Comparison of ENCODE assay signal across 23 cellular contexts in genomic region chr16:34802848-34803599, GRCh38.
"Had no signal": no experiment of that assay in that cellular context is flagged by ENCODE, and none has a peak within 500 bp of the region (broad histone marks: within the 10 kb centered on the region; RNA-seq: fewer than 3 reads in every experiment).

No MANE protein-coding gene starts in this region.

- H3K27me3 Mint-ChIP-seq: activated naive CD8-positive, alpha-beta T cell treated with anti-CD3 and anti-CD28 coated beads, Interleukin-2, amount 50 U/mL, for 24 hours; central memory CD8-positive, alpha-beta T cell; dendritic cell treated with granulocyte-macrophage colony-stimulating factor and Interleukin-4, amounts not matched to agents 40 ng/mL and 50 ng/mL, for 4 days; naive B cell had no signal

- H3K4me1 ChIP-seq: breast epithelium, esophagus muscularis mucosa, heart right ventricle, left ventricle myocardium inferior, pancreas, right atrium auricular region, transverse colon had no signal

- H3K27ac ChIP-seq: breast epithelium, esophagus muscularis mucosa, heart right ventricle, left ventricle myocardium inferior, neutrophil, pancreas, right atrium auricular region, transverse colon, VCaP had no signal

- H3K36me3 ChIP-seq: breast epithelium, esophagus muscularis mucosa, heart right ventricle, left ventricle myocardium inferior, neutrophil, pancreas, right atrium auricular region, transverse colon had no signal

- H3K36me3 Mint-ChIP-seq: naive B cell had no signal

- H3K4me1 Mint-ChIP-seq: activated naive CD8-positive, alpha-beta T cell treated with anti-CD3 and anti-CD28 coated beads, Interleukin-2, amount 50 U/mL, for 24 hours; central memory CD8-positive, alpha-beta T cell; naive B cell; nephron progenitor cell had no signal

- ATAC-seq: activated naive CD8-positive, alpha-beta T cell treated with anti-CD3 and anti-CD28 coated beads, Interleukin-2, amount 50 U/mL, for 24 hours; heart right ventricle; pancreas had no signal

- DNase-seq: activated CD4-positive, alpha-beta T cell treated with anti-CD3 and anti-CD28 coated beads for 4 hours; activated CD4-positive, alpha-beta T cell treated with anti-CD3 and anti-CD28 coated beads, Interleukin-2, amount 50 U/mL, for 4 hours; activated CD8-positive, alpha-beta memory T cell treated with anti-CD3 and anti-CD28 coated beads for 24 hours; activated effector memory CD4-positive, alpha-beta T cell treated with Interleukin-2 at 50 U/mL for 16 hours; activated naive CD4-positive, alpha-beta T cell treated with anti-CD3 and anti-CD28 coated beads for 36 hours; activated naive CD8-positive, alpha-beta T cell treated with anti-CD3 and anti-CD28 coated beads, Interleukin-2, amount 50 U/mL, for 24 hours; effector CD4-positive, alpha-beta T cell; foreskin melanocyte; left ventricle myocardium inferior; naive B cell; nephron progenitor cell; stimulated activated naive CD4-positive, alpha-beta T cell treated with Interleukin-2 at 50 U/mL for 16 hours; T-helper 9 cell; transverse colon had no signal

- H3K4me3 ChIP-seq: breast epithelium, esophagus muscularis mucosa, heart right ventricle, left ventricle myocardium inferior, pancreas, right atrium auricular region, transverse colon had no signal

- H3K27ac Mint-ChIP-seq: activated naive CD4-positive, alpha-beta T cell treated with anti-CD3 and anti-CD28 coated beads for 36 hours; activated naive CD8-positive, alpha-beta T cell treated with anti-CD3 and anti-CD28 coated beads, Interleukin-2, amount 50 U/mL, for 24 hours; dendritic cell treated with granulocyte-macrophage colony-stimulating factor and Interleukin-4, amounts not matched to agents 40 ng/mL and 50 ng/mL, for 4 days; naive B cell; nephron progenitor cell had no signal

- H3K4me3 Mint-ChIP-seq: activated naive CD4-positive, alpha-beta T cell treated with anti-CD3 and anti-CD28 coated beads for 36 hours; activated naive CD8-positive, alpha-beta T cell treated with anti-CD3 and anti-CD28 coated beads, Interleukin-2, amount 50 U/mL, for 24 hours; central memory CD8-positive, alpha-beta T cell; dendritic cell treated with granulocyte-macrophage colony-stimulating factor and Interleukin-4, amounts not matched to agents 40 ng/mL and 50 ng/mL, for 4 days; naive B cell; nephron progenitor cell had no signal

- H3K27me3 ChIP-seq: breast epithelium, neutrophil, pancreas, right atrium auricular region, transverse colon had no signal

- H3K9me3 ChIP-seq: pancreas, right atrium auricular region had no signal
